ENCODE assay signal across 10 cellular contexts in the genomic region with DNA sequence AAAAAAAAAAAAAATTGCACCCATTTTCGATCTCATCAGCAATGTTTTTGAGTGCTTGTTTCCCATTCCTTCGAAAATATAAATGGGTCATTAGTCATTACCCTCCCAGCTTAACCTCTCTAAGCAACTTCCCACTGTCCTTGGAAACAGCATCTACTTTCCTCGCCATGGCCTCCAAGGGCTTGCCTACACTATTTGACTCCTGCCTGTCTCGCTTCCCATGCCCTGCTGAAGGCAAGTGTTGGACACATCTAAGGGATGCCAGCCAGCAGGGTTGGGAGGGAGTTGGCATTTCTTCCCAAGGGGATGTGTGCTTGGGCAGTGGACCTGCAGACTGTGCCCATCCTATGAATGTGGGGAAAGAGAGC. TPM values are rescaled to one million over a fixed set of nuclear protein-coding genes. Genes with fewer than 3 reads are reported as not detected.
DNase-seq lines count a peak whose midpoint lies in the region; ATAC-seq and TF ChIP-seq lines count a peak whose summit lies in the region.
"Had no signal": no experiment of that assay in that cellular context is flagged by ENCODE, and none has a peak within 500 bp of the region (broad histone marks: within the 10 kb centered on the region; RNA-seq: fewer than 3 reads in every experiment).

No MANE protein-coding gene starts in this region.

- H3K79me2 ChIP-seq in ACC112 (ENCODE audit: control insufficient read depth, insufficient read depth, low read length, unreplicated experiment) = no peaks in the 10 kb centered on the region

- no peak overlapping the region for H2AFZ ChIP-seq in ACC112 (ENCODE audit: low read length, unreplicated experiment)

- H3K27ac ChIP-seq in ACC112 (ENCODE audit: low read depth, low read length) (no peak overlapping the region), adrenal gland (peak overlapping the region in 2 of 5 donors; percentile 28 to 61)

- ATAC-seq in GM19467 (IDR thresholded peaks at IDR 0.05; ENCODE audit: unreplicated experiment) = no peak

- H3K27me3 ChIP-seq in ACC112 (ENCODE audit: insufficient read depth, low read length) (no peaks in the 10 kb centered on the region), adrenal gland (no peaks in the 10 kb centered on the region)

- intact Hi-C loops in adrenal gland (cut with DNase I) = loop anchor here in 1 of 2 donors (2.0 kb wide), 1 partner anchor 155 kb away; no protein-coding TSS in a partner anchor

- peaks cover 9% of the 10 kb centered on the region for H3K4me1 ChIP-seq in ACC112 (ENCODE audit: control insufficient read depth, insufficient read depth, low read length, unreplicated experiment)
- peaks cover 0 to 13% of the 10 kb centered on the region in 2 donors for H3K4me1 ChIP-seq in adrenal gland (replicated peaks in 1 of 2)

- TF ChIP-seq CTCF in adrenal gland (IDR thresholded peaks at IDR 0.05) = no peak

- WGBS in adrenal gland, 4 donors = 12 to 29% (median 25%) methylated on average over 4 of the region's 4 CpGs

- H3K4me3 ChIP-seq in ACC112 (ENCODE audit: low read depth, low read length) (0 out of 2 replicates have a peak overlapping the region, but pooled peaks have one; percentile 24), adrenal gland (no peak overlapping the region)

- peak; percentile 83 for DNase-seq in HCEC 1CT
- DNase-seq in adrenal gland = peak in 4 of 7 donors; percentile 36 to 52 (median 52)
- peak; percentile 39 for DNase-seq in medulla oblongata (ENCODE audit: extremely low spot score)
- no peak for DNase-seq in islet precursor cell
- DNase-seq in HPDE6-E6E7 (ENCODE audit: extremely low spot score) = no peak
- DNase-seq in H4 (ENCODE audit: low spot score) = no peak

- TF ChIP-seq POLR2A in adrenal gland (IDR thresholded peaks at IDR 0.05) = no peak

- no peaks in the 10 kb centered on the region for H3K9me3 ChIP-seq in adrenal gland (replicated peaks in 1 of 3)

- H3K36me3 ChIP-seq in ACC112 (ENCODE audit: insufficient read depth, low read length) (no peaks in the 10 kb centered on the region), adrenal gland (replicated peaks in 1 of 2) (no peaks in the 10 kb centered on the region)

RNA-seq across cellular contexts. Expression of gene RHBDD2, which starts 12.7 kb away (rescaled TPM):
- 100 to 1,000 TPM; 123 to 575 (median 247) TPM for total RNA-seq in adrenal gland
- polyA plus RNA-seq in adrenal gland = 100 to 1,000 TPM; 187 to 225 (median 224) TPM
- 67.3 and 96.3 TPM in 2 replicates for total RNA-seq in H4 (2014; rRNA removed; shearing (Covaris generic))

RNA-seq across cellular contexts. Expression of gene POR, which starts 48.8 kb away (rescaled TPM):
- total RNA-seq in adrenal gland = 1,000 to 10,000 TPM in 1 of 8 donors, 100 to 1,000 TPM in 7; 268 to 1,301 (median 582) TPM
- polyA plus RNA-seq in adrenal gland = 100 to 1,000 TPM; 442 to 981 (median 731) TPM
- 118 and 121 TPM in 2 replicates for total RNA-seq in H4 (2014; rRNA removed; shearing (Covaris generic))

RNA-seq across cellular contexts. Expression of gene CCL24, which starts 52.5 kb away (rescaled TPM):
- 1 to 10 TPM in 1 of 8 donors, under 1 TPM in 1, not detected in 6; 0.91 to 4.0 TPM for total RNA-seq in adrenal gland
- polyA plus RNA-seq in adrenal gland = under 1 TPM in 1 of 3 donors, not detected in 2; 0.64 TPM
- total RNA-seq in H4 (2014; rRNA removed; shearing (Covaris generic)) = not detected in 2 replicates
- total RNA-seq: T-cell had no signal
- polyA plus RNA-seq: BJ had no signal

Comparison
In these comparisons a context has a peak if more than half of its experiments do, and no peak if none do; other contexts are left out.
1. DNase-seq: peak in HCEC 1CT (single experiment), adrenal gland (4 of 7) and medulla oblongata (single experiment); none in islet precursor cell (single experiment), HPDE6-E6E7 (single experiment) and H4 (single experiment).